Comparison of ENCODE assay signal across 1 cellular context in the genomic region with DNA sequence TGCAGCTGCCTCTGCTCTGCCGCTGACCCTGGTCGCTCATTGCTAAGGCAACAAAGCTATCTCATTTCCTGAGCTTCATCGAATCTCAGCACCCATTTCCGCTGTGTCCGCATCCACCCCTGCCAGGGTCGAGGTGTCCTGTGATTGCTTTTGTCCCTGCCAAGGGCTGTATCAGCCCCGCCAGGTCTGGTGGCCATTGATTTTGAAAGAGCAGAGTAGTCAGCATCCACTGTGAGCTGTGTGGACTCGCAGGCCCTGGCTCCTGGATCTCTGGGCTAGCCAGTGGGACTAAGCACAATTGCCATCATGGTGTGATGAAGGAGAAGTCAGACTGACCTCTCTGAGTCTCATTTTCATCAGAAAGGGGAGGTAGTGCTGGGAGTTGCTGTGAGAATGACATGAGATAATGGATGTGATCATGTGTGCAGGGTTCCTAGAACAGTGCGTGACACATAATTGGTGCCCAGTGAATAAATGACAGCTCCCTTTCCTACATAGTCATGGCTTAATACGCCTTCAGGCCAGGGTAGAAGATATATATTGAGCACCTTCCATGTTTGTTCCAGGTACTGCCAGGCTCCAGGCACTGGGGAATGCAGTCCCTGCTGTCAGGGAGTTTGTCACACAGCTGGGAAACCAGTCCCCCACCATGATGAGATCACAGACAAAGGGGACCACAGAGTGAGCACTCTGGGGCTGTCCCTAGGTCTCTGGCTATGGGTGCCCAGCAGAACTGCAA.
TF ChIP-seq lines count a peak whose summit lies in the region.

No MANE protein-coding gene starts in this region.

TF ChIP-seq in SK-N-SH, 30 proteins besides CTCF, POLR2A, EP300 and RAD21 (continued from another document):
- TF ChIP-seq NRF1 (IDR thresholded peaks at IDR 0.05; ENCODE audit: low read depth, low read length): no peak
- TF ChIP-seq, protein P1, sequence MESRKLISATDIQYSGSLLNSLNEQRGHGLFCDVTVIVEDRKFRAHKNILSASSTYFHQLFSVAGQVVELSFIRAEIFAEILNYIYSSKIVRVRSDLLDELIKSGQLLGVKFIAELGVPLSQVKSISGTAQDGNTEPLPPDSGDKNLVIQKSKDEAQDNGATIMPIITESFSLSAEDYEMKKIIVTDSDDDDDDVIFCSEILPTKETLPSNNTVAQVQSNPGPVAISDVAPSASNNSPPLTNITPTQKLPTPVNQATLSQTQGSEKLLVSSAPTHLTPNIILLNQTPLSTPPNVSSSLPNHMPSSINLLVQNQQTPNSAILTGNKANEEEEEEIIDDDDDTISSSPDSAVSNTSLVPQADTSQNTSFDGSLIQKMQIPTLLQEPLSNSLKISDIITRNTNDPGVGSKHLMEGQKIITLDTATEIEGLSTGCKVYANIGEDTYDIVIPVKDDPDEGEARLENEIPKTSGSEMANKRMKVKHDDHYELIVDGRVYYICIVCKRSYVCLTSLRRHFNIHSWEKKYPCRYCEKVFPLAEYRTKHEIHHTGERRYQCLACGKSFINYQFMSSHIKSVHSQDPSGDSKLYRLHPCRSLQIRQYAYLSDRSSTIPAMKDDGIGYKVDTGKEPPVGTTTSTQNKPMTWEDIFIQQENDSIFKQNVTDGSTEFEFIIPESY (IDR thresholded peaks at IDR 0.05; ENCODE audit: borderline replicate concordance, low read depth): no peak
- no peak for TF ChIP-seq FOXM1 (IDR thresholded peaks at IDR 0.05; ENCODE audit: low read depth)
- TF ChIP-seq JUND (IDR thresholded peaks at IDR 0.05): no peak
- TF ChIP-seq, protein P2, sequence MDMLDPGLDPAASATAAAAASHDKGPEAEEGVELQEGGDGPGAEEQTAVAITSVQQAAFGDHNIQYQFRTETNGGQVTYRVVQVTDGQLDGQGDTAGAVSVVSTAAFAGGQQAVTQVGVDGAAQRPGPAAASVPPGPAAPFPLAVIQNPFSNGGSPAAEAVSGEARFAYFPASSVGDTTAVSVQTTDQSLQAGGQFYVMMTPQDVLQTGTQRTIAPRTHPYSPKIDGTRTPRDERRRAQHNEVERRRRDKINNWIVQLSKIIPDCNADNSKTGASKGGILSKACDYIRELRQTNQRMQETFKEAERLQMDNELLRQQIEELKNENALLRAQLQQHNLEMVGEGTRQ (IDR thresholded peaks at IDR 0.05; ENCODE audit: borderline replicate concordance, low read depth, low read length): no peak
- TF ChIP-seq ELF1 (IDR thresholded peaks at IDR 0.05): no peak
- no peak for TF ChIP-seq MEF2A (IDR thresholded peaks at IDR 0.05; ENCODE audit: borderline replicate concordance, low read depth)
- TF ChIP-seq FOSL2 (IDR thresholded peaks at IDR 0.05; ENCODE audit: borderline replicate concordance, low read depth): no peak
- no peak for TF ChIP-seq RFX5 (IDR thresholded peaks at IDR 0.05; ENCODE audit: low read length)
- TF ChIP-seq TAF1 (IDR thresholded peaks at IDR 0.05; ENCODE audit: borderline replicate concordance, low read depth, low read length): no peak
- TF ChIP-seq SIN3A (IDR thresholded peaks at IDR 0.05; ENCODE audit: borderline replicate concordance, low read depth, low read length): no peak
